In the genomic region with DNA sequence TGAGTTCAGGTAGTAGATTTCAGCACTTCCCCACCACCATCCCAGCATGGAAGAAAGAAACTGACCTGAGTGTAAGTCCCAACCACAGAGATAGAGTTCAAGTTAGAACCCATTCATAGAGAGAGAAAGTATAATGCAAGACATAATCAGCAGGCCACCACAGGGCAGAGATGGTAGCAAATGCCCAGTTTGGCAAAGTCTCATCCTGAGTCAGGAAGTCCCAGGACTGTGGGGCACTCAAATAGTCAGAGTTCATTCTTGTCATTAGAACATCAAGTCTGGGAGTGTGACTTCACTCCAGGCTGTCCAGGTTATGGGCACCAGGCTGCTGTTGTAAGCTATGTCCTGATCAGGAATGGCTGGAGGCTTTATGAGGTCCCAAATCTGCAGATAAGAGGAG, we compare ENCODE assay signal across 33 cellular contexts.
"Had no signal": no experiment of that assay in that cellular context is flagged by ENCODE, and none has a peak within 500 bp of the region (broad histone marks: within the 10 kb centered on the region; RNA-seq: fewer than 3 reads in every experiment).

No MANE protein-coding gene starts in this region.

- ATAC-seq: activated CD8-positive, alpha-beta T cell treated with anti-CD3 and anti-CD28 coated beads for 36 hours; activated naive CD4-positive, alpha-beta T cell treated with anti-CD3 and anti-CD28 coated beads, Interleukin-2, amount 50 U/mL, for 72 hours; activated T-cell treated with anti-CD3 and anti-CD28 coated beads, Interleukin-2, amount 50 U/mL, for 4 hours; activated T-cell treated with anti-CD3 and anti-CD28 coated beads, Interleukin-2, amount 50 U/mL, for 72 hours; activated T-helper 17 cell treated with anti-CD3 and anti-CD28 coated beads, Interleukin-2, amount 50 U/mL, for 72 hours; body of pancreas had no signal

- H3K36me3 ChIP-seq: adrenal gland, brain microvascular endothelial cell, breast epithelium, cardiac muscle cell had no signal

- H3K4me3 ChIP-seq: adrenal gland, body of pancreas, breast epithelium, cardiac muscle cell had no signal

- H3K4me1 ChIP-seq: adrenal gland, body of pancreas, breast epithelium had no signal

- DNase-seq: activated B cell treated with CpG ODN at 0.5 μM for 24 hours; activated CD4-positive, alpha-beta memory T cell treated with anti-CD3 and anti-CD28 coated beads for 36 hours; activated CD4-positive, alpha-beta T cell treated with anti-CD3 and anti-CD28 coated beads for 4 hours; activated CD4-positive, alpha-beta T cell treated with anti-CD3 and anti-CD28 coated beads, Interleukin-2, amount 10 ng/mL, durations not matched to agents 24 days and 14 days; activated CD4-positive, alpha-beta T cell treated with anti-CD3 and anti-CD28 coated beads, Interleukin-2, amount 50 U/mL, for 1 hour; activated CD4-positive, alpha-beta T cell treated with anti-CD3 and anti-CD28 coated beads, Interleukin-2, amount 50 U/mL, for 4 hours; activated CD4-positive, CD25-positive, alpha-beta regulatory T cell treated with anti-CD3 and anti-CD28 coated beads, Interleukin-2, amount 50 U/mL, for 72 hours; activated CD8-positive, alpha-beta memory T cell treated with anti-CD3 and anti-CD28 coated beads, Interleukin-2, amount 50 U/mL, for 4 hours; activated CD8-positive, alpha-beta T cell treated with anti-CD3 and anti-CD28 coated beads for 36 hours; activated effector memory CD4-positive, alpha-beta T cell treated with anti-CD3 and anti-CD28 coated beads, Interleukin-2, amount 50 U/mL, for 16 hours; activated gamma-delta T cell treated with Interleukin-2 at 50 U/mL for 16 hours; activated naive CD4-positive, alpha-beta T cell; activated naive CD4-positive, alpha-beta T cell treated with anti-CD3 and anti-CD28 coated beads for 36 hours; activated naive CD4-positive, alpha-beta T cell treated with anti-CD3 and anti-CD28 coated beads, Interleukin-2, amount 50 U/mL, for 16 hours; activated naive CD8-positive, alpha-beta T cell treated with anti-CD3 and anti-CD28 coated beads for 36 hours; activated T-cell treated with anti-CD3 and anti-CD28 coated beads for 4 hours; activated T-cell treated with anti-CD3 and anti-CD28 coated beads, Interleukin-2, amount 50 U/mL, for 1 hour; activated T-cell treated with anti-CD3 and anti-CD28 coated beads, Interleukin-2, amount 50 U/mL, for 4 hours; activated T-cell treated with anti-CD3 and anti-CD28 coated beads, Interleukin-2, amount 50 U/mL, for 72 hours; adrenal gland; amniotic stem cell; aorta; body of pancreas; brain microvascular endothelial cell; caudate nucleus; T-helper 1 cell; T-helper 2 cell; T-helper 9 cell had no signal

- H3K27me3 ChIP-seq: adrenal gland, body of pancreas, breast epithelium had no signal

- H3K9me3 ChIP-seq: adrenal gland, body of pancreas, breast epithelium had no signal

- H3K27ac ChIP-seq: adrenal gland, body of pancreas, brain microvascular endothelial cell, breast epithelium, cardiac muscle cell, VCaP had no signal
